In genomic region chr9:131121346-131121745, GRCh38 we compare ENCODE assay signal across 1 cellular context.
TF ChIP-seq lines count a peak whose summit lies in the region.

No MANE protein-coding gene starts in this region.

TF ChIP-seq in HepG2, 621 proteins besides CTCF, POLR2A, EP300 and RAD21:
- peak; percentile 25; the same call in 1 of the 2 replicates for TF ChIP-seq HNF4A (CRISPR knock-in tag; IDR thresholded peaks at IDR 0.05)
- TF ChIP-seq ZNF674 (CRISPR knock-in tag; IDR thresholded peaks at IDR 0.05; ENCODE audit: low read depth), result no peak
- no peak for TF ChIP-seq JUND (CRISPR knock-in tag; IDR thresholded peaks at IDR 0.05)
- peak; percentile 24; the same call in 1 of the 2 replicates for TF ChIP-seq PAXIP1 (CRISPR knock-in tag; conservative IDR thresholded peaks at IDR 0.05)
- TF ChIP-seq NCOA2 (CRISPR knock-in tag; IDR thresholded peaks at IDR 0.05), result peak; percentile 16; the same call in 1 of the 2 replicates
- 0 out of 2 replicates have a peak, but pooled peaks have one; percentile 5 for TF ChIP-seq REPIN1 (CRISPR knock-in tag; IDR thresholded peaks at IDR 0.05; ENCODE audit: borderline replicate concordance, low read depth)
- TF ChIP-seq SP5 (CRISPR knock-in tag; IDR thresholded peaks at IDR 0.05; ENCODE audit: borderline replicate concordance, low read depth), result peak; percentile 56; the same call in 1 of the 2 replicates
- TF ChIP-seq PITX1 (CRISPR knock-in tag; IDR thresholded peaks at IDR 0.05), result peak; percentile 59; the same call in 1 of the 2 replicates
- TF ChIP-seq BCL6 (CRISPR knock-in tag; IDR thresholded peaks at IDR 0.05), result 0 out of 2 replicates have a peak, but pooled peaks have one; percentile 27
- TF ChIP-seq ZNF766 (CRISPR knock-in tag; IDR thresholded peaks at IDR 0.05; ENCODE audit: borderline replicate concordance), result no peak
